In genomic region chr19:12789098-12789903, GRCh38 we compare ENCODE assay signal across 1 cellular context.
A peak's percentile ranks its signal among the peaks of the same experiment; 100 is the strongest.
TF ChIP-seq lines count a peak whose summit lies in the region.

No MANE protein-coding gene starts in this region.

TF ChIP-seq in HepG2, 621 proteins besides CTCF, POLR2A, EP300 and RAD21 (continues in another document):
- 0 out of 2 replicates have a peak, but pooled peaks have one; percentile 0 for TF ChIP-seq SP4 (CRISPR knock-in tag; IDR thresholded peaks at IDR 0.05)
- no peak for TF ChIP-seq ZNF33A (CRISPR knock-in tag; IDR thresholded peaks at IDR 0.05; ENCODE audit: borderline replicate concordance)
- 0 out of 2 replicates have a peak, but pooled peaks have one; percentile 3 for TF ChIP-seq ZFP91 (CRISPR knock-in tag; IDR thresholded peaks at IDR 0.05; ENCODE audit: borderline replicate concordance)
- TF ChIP-seq MATR3 (CRISPR knock-in tag; IDR thresholded peaks at IDR 0.05), result no peak
- peak; percentile 96 for TF ChIP-seq ZMYM3 (CRISPR knock-in tag; IDR thresholded peaks at IDR 0.05)
- no peak for TF ChIP-seq ZNF609 (CRISPR knock-in tag; IDR thresholded peaks at IDR 0.05; ENCODE audit: borderline replicate concordance)
- no peak for TF ChIP-seq HNRNPK (IDR thresholded peaks at IDR 0.05; ENCODE audit: low read depth, low read length, poor library complexity, severe bottlenecking)
- 0 out of 2 replicates have a peak, but pooled peaks have one; percentile 39 for TF ChIP-seq TGIF2 (CRISPR knock-in tag; IDR thresholded peaks at IDR 0.05)
- TF ChIP-seq ZBTB7B (CRISPR knock-in tag; IDR thresholded peaks at IDR 0.05), result peak; percentile 4; the same call in 1 of the 2 replicates
- TF ChIP-seq CEBPB (IDR thresholded peaks at IDR 0.05; ENCODE audit: borderline replicate concordance, low read depth, low read length), result no peak
- peak; percentile 16; the same call in 1 of the 2 replicates for TF ChIP-seq NCOR1 (IDR thresholded peaks at IDR 0.05; ENCODE audit: borderline replicate concordance, low read length)
- no peak for TF ChIP-seq ZKSCAN8 (CRISPR knock-in tag; IDR thresholded peaks at IDR 0.05; ENCODE audit: borderline replicate concordance)
- TF ChIP-seq ZNF350 (CRISPR knock-in tag; IDR thresholded peaks at IDR 0.05; ENCODE audit: borderline replicate concordance, low read depth), result no peak
- TF ChIP-seq ZNF260 (CRISPR knock-in tag; IDR thresholded peaks at IDR 0.05; ENCODE audit: borderline replicate concordance, low read depth), result no peak
- TF ChIP-seq ZNF292 (CRISPR knock-in tag; IDR thresholded peaks at IDR 0.05; ENCODE audit: borderline replicate concordance, low read depth), result no peak
- peak; percentile 61 for TF ChIP-seq RBFOX2 (IDR thresholded peaks at IDR 0.05; ENCODE audit: low read depth, low read length)
- TF ChIP-seq HNF4G (IDR thresholded peaks at IDR 0.05; ENCODE audit: borderline replicate concordance, low read depth, low read length), result peak; percentile 80
- no peak; the same call in 1 of the 2 replicates for TF ChIP-seq HNF4G (CRISPR knock-in tag; IDR thresholded peaks at IDR 0.05; ENCODE audit: borderline replicate concordance, low read depth)
- TF ChIP-seq RCOR2 (CRISPR knock-in tag; IDR thresholded peaks at IDR 0.05), result 0 out of 2 replicates have a peak, but pooled peaks have one; percentile 44
- no peak for TF ChIP-seq HNF1B (CRISPR knock-in tag; IDR thresholded peaks at IDR 0.05)
- no peak; the same call in 1 of the 2 replicates for TF ChIP-seq UBTF (CRISPR knock-in tag; IDR thresholded peaks at IDR 0.05)
- TF ChIP-seq MYC (CRISPR knock-in tag; IDR thresholded peaks at IDR 0.05; ENCODE audit: borderline replicate concordance), result 0 out of 2 replicates have a peak, but pooled peaks have one; percentile 2
- TF ChIP-seq KDM4B (CRISPR knock-in tag; IDR thresholded peaks at IDR 0.05), result no peak
- TF ChIP-seq ETV6 (CRISPR knock-in tag; conservative IDR thresholded peaks at IDR 0.05), result no peak
- TF ChIP-seq ZBTB43 (CRISPR knock-in tag; conservative IDR thresholded peaks at IDR 0.05), result no peak
- no peak for TF ChIP-seq ZNF790 (CRISPR knock-in tag; IDR thresholded peaks at IDR 0.05; ENCODE audit: borderline replicate concordance)
- TF ChIP-seq TFDP2 (CRISPR knock-in tag; IDR thresholded peaks at IDR 0.05), result 0 out of 2 replicates have a peak, but pooled peaks have one; percentile 7
- peak; percentile 35; the same call in 1 of the 2 replicates for TF ChIP-seq SKIL (CRISPR knock-in tag; IDR thresholded peaks at IDR 0.05; ENCODE audit: borderline replicate concordance)
- no peak for TF ChIP-seq POGK (CRISPR knock-in tag; conservative IDR thresholded peaks at IDR 0.05)
- no peak for TF ChIP-seq NRL (CRISPR knock-in tag; IDR thresholded peaks at IDR 0.05; ENCODE audit: borderline replicate concordance)
- TF ChIP-seq MAX (IDR thresholded peaks at IDR 0.05), result peak; percentile 21
- 0 out of 2 replicates have a peak, but pooled peaks have one; percentile 9 for TF ChIP-seq ZNF276 (CRISPR knock-in tag; IDR thresholded peaks at IDR 0.05; ENCODE audit: low read depth)
- no peak for TF ChIP-seq ZNF644 (CRISPR knock-in tag; IDR thresholded peaks at IDR 0.05; ENCODE audit: low read depth)
- no peak for TF ChIP-seq IKZF1 (IDR thresholded peaks at IDR 0.05)
- TF ChIP-seq ASH2L (IDR thresholded peaks at IDR 0.05; ENCODE audit: insufficient read length, low read depth, low read length), result peak; percentile 4
- TF ChIP-seq ZNF746 (CRISPR knock-in tag; IDR thresholded peaks at IDR 0.05), result peak; percentile 40; the same call in 1 of the 2 replicates
- TF ChIP-seq ZSCAN29 (CRISPR knock-in tag; conservative IDR thresholded peaks at IDR 0.05), result no peak
